ENCODE assay signal across 8 cellular contexts in genomic region chr4:153467154-153467896, GRCh38. TPM values are rescaled to one million over a fixed set of nuclear protein-coding genes. Genes with fewer than 3 reads are reported as not detected.
DNase-seq lines count a peak whose midpoint lies in the region; ATAC-seq, FAIRE-seq and TF ChIP-seq lines count a peak whose summit lies in the region.

No MANE protein-coding gene starts in this region.

- H3K9me3 ChIP-seq in endothelial cell of umbilical vein (replicated peaks; ENCODE audit: control insufficient read depth, insufficient read depth, low read length) (no peaks in the 10 kb centered on the region), muscle layer of colon (ENCODE audit: low read length) (no peaks in the 10 kb centered on the region), thyroid gland (no peaks in the 10 kb centered on the region)

- H3K79me2 ChIP-seq in endothelial cell of umbilical vein (ENCODE audit: control insufficient read depth, insufficient read depth, low read length): peaks cover 19% of the 10 kb centered on the region

- dilution Hi-C loops in endothelial cell of umbilical vein (cut with MboI; ENCODE audit: extremely low pct_ligation_motif_present, low sequenced_read_pairs): no loop called here

- peak overlapping the region; percentile 98 for H2AFZ ChIP-seq in endothelial cell of umbilical vein (ENCODE audit: low read depth, low read length)

- H3K27ac ChIP-seq in 22Rv1: peak overlapping the region; percentile 47
- no peak overlapping the region for H3K27ac ChIP-seq in endothelial cell of umbilical vein (ENCODE audit: insufficient read depth, low read depth, low read length)
- peak overlapping the region; percentile 90 for H3K27ac ChIP-seq in muscle layer of colon (ENCODE audit: low read depth, low read length)
- H3K27ac ChIP-seq in thyroid gland: peak overlapping the region; percentile 3 to 76 (median 75)

- CTCF ChIA-PET in endothelial cell of umbilical vein (lab: Charles Lee): interaction anchor here (1.0 to 4.5 kb wide), 10 partner anchors 8 to 260 kb away, joined by 3 to 19 read pairs (median 4); no protein-coding TSS in a partner anchor

- no peak for FAIRE-seq in endothelial cell of umbilical vein (lab: Jason Lieb, UNC)

- H3K4me3 ChIP-seq in endothelial cell of umbilical vein (replicated peaks in 1 of 3; ENCODE audit: insufficient read depth in 1 of 3, low read depth in 1 of 3, low read length in 3 of 3) (peak overlapping the region; percentile 83 to 93 (median 92)), muscle layer of colon (ENCODE audit: low read depth in 1 of 2, low read length in 2 of 2) (peak overlapping the region; percentile 80 to 94), thyroid gland (replicated peaks in 1 of 3) (peak overlapping the region; percentile 19 to 57 (median 31))

- DNase-seq in GM13976 (ENCODE audit: low spot score): peak; percentile 90
- peak; percentile 64 for DNase-seq in NCI-H1092 treated with DMSO at 0.1 percent for 48 hours (lab: John Stamatoyannopoulos, UW)
- peak; percentile 37 for DNase-seq in activated CD4-positive, alpha-beta T cell treated with anti-CD3 and anti-CD28 coated beads for 1 hour
- DNase-seq in endothelial cell of umbilical vein (ENCODE audit: low read depth, low spot score): peak; percentile 23
- peak; percentile 92 to 94 for DNase-seq in thyroid gland

- POLR2A ChIA-PET in endothelial cell of umbilical vein (lab: Charles Lee): interaction anchor here (1.7 kb wide), 2 partner anchors 64 to 121 kb away, joined by 3 to 4 read pairs; no protein-coding TSS in a partner anchor

- 1 to 4% methylated on average over 21 to 25 of the region's 28 CpGs for WGBS in thyroid gland, 2 donors

- no peaks in the 10 kb centered on the region for H3K36me3 ChIP-seq in endothelial cell of umbilical vein (ENCODE audit: control insufficient read depth in 2 of 2, extremely low read depth in 1 of 2, insufficient read depth in 2 of 2, low read length in 2 of 2)
- no peaks in the 10 kb centered on the region for H3K36me3 ChIP-seq in muscle layer of colon (ENCODE audit: insufficient read depth, low read length)
- no peaks in the 10 kb centered on the region for H3K36me3 ChIP-seq in thyroid gland

- peak overlapping the region; percentile 80 for H3K9ac ChIP-seq in endothelial cell of umbilical vein (replicated peaks; ENCODE audit: extremely low read depth, insufficient read depth, low read length)
- H3K9ac ChIP-seq in muscle layer of colon (ENCODE audit: low read length): peak overlapping the region; percentile 44

- BruUV-seq in endothelial cell of umbilical vein (replicated peaks; lab: Mats Ljungman, UMichigan): no TSS peak

- intact Hi-C loops in endothelial cell of umbilical vein (cut with micrococcal nuclease): loop anchor here (2.0 to 5.0 kb wide), 3 partner anchors 21 to 315 kb away; no protein-coding TSS in a partner anchor
- intact Hi-C loops in thyroid gland (cut with DNase I): loop anchor here (10.0 kb wide), 1 partner anchor 123 kb away; the partner anchor contains the start of gene MND1

- no peak for TF ChIP-seq POLR2A in endothelial cell of umbilical vein (IDR thresholded peaks at IDR 0.05; ENCODE audit: low read depth, low read length)
- peak in 1 of 2 donors; percentile 64 for TF ChIP-seq POLR2A in thyroid gland (IDR thresholded peaks at IDR 0.05)

- no peak for TF ChIP-seq CTCF in 22Rv1 (IDR thresholded peaks at IDR 0.05)
- TF ChIP-seq CTCF in GM13976 (IDR thresholded peaks at IDR 0.05; ENCODE audit: borderline replicate concordance, control extremely low read depth, extremely low read depth, insufficient read depth, missing control alignments): no peak
- no peak for TF ChIP-seq CTCF in endothelial cell of umbilical vein (IDR thresholded peaks at IDR 0.05; ENCODE audit: extremely low read depth in 1 of 2, insufficient read depth in 1 of 2, low read depth in 1 of 2, low read length in 2 of 2)
- TF ChIP-seq CTCF in thyroid gland (IDR thresholded peaks at IDR 0.05): no peak

- peak overlapping the region; percentile 62 for H3K4me2 ChIP-seq in endothelial cell of umbilical vein (ENCODE audit: insufficient read depth, low read length)

- ATAC-seq in HG02623 (IDR thresholded peaks at IDR 0.05; ENCODE audit: unreplicated experiment): peak; percentile 52

- no peaks in the 10 kb centered on the region for H3K27me3 ChIP-seq in endothelial cell of umbilical vein (ENCODE audit: control insufficient read depth in 2 of 2, insufficient read depth in 2 of 2, low read length in 2 of 2)
- H3K27me3 ChIP-seq in muscle layer of colon (ENCODE audit: control insufficient read depth in 1 of 2, insufficient read depth in 2 of 2, low read length in 2 of 2): no peaks in the 10 kb centered on the region
- no peaks in the 10 kb centered on the region for H3K27me3 ChIP-seq in thyroid gland

- no peaks in the 10 kb centered on the region for H3K9me1 ChIP-seq in endothelial cell of umbilical vein (replicated peaks; ENCODE audit: control insufficient read depth, extremely low read depth, insufficient read depth, low read length)

- in situ Hi-C loops in GM13976 (cut with MboI; ENCODE audit: low sequenced_read_pairs, unreplicated experiment): no loop called here

- peaks cover 28% of the 10 kb centered on the region for H3K4me1 ChIP-seq in endothelial cell of umbilical vein (ENCODE audit: control insufficient read depth, extremely low read depth, insufficient read depth, low read length)
- H3K4me1 ChIP-seq in muscle layer of colon (ENCODE audit: insufficient read depth, low read length): peaks cover 39% of the 10 kb centered on the region
- peaks cover 7 to 25% of the 10 kb centered on the region in 2 donors for H3K4me1 ChIP-seq in thyroid gland

- no peaks in the 10 kb centered on the region for H4K20me1 ChIP-seq in endothelial cell of umbilical vein (replicated peaks; ENCODE audit: control insufficient read depth, extremely low read depth, insufficient read depth, low read length)

TF ChIP-seq in endothelial cell of umbilical vein, 7 proteins besides CTCF, POLR2A, EP300 and RAD21:
- TF ChIP-seq JUN (IDR thresholded peaks at IDR 0.05; ENCODE audit: borderline replicate concordance, insufficient read depth, insufficient read length, low read depth) (no peak), EZH2 (IDR thresholded peaks at IDR 0.05; ENCODE audit: borderline replicate concordance, low read depth, low read length, severe bottlenecking) (no peak), GATA2 (IDR thresholded peaks at IDR 0.05; ENCODE audit: insufficient read depth, insufficient read length, low read depth, low read length) (no peak), MAX (IDR thresholded peaks at IDR 0.05; ENCODE audit: insufficient read depth, insufficient read length) (no peak), FOS (IDR thresholded peaks at IDR 0.05; ENCODE audit: borderline replicate concordance, insufficient read depth, low read length) (no peak), POLR2AphosphoS5 (IDR thresholded peaks at IDR 0.05; ENCODE audit: insufficient read depth, low read depth, low read length) (no peak), MYC (IDR thresholded peaks at IDR 0.05; ENCODE audit: low read depth, low read length) (no peak)

RNA-seq across cellular contexts. Expression of gene TMEM131L, which starts 1.2 kb away (rescaled TPM):
- total RNA-seq in endothelial cell of umbilical vein: 19.1 and 21.2 TPM in 2 replicates
- polyA plus RNA-seq in endothelial cell of umbilical vein: 7.2 and 7.7 TPM in 2 replicates
- 6.5 and 7.5 TPM in 2 replicates for polyA plus RNA-seq in endothelial cell of umbilical vein (2011; cell fraction: cytosol; rRNA removed)
- 24.8 and 29.1 TPM in 2 replicates for polyA plus RNA-seq in endothelial cell of umbilical vein (2011; cell fraction: nucleus; rRNA removed)
- 9.8 and 13.2 TPM in 2 replicates for polyA plus RNA-seq in endothelial cell of umbilical vein (2012)
- 22.1 and 25.4 TPM in 2 replicates for polyA minus RNA-seq in endothelial cell of umbilical vein
- polyA minus RNA-seq in endothelial cell of umbilical vein (2011; cell fraction: cytosol; rRNA and poly(A)+ RNA removed): 3.1 TPM
- polyA minus RNA-seq in endothelial cell of umbilical vein (2011; cell fraction: nucleus; rRNA and poly(A)+ RNA removed): 32.0 and 62.3 TPM in 2 replicates
- 10 to 100 TPM; 11.1 to 17.9 (median 16.4) TPM for total RNA-seq in thyroid gland

Comparison
In these comparisons a context has a peak if more than half of its experiments do, and no peak if none do; other contexts are left out.
1. DNase-seq: peak in every context shown above with its lines; median percentile 93 in thyroid gland; 90 in GM13976; 64 in NCI-H1092 treated with DMSO at 0.1 percent for 48 hours; 37 in activated CD4-positive, alpha-beta T cell treated with anti-CD3 and anti-CD28 coated beads for 1 hour; 23 in endothelial cell of umbilical vein.
2. H3K4me3 ChIP-seq: peak in every context shown above with its lines; median percentile 92 in endothelial cell of umbilical vein; 87 in muscle layer of colon; 31 in thyroid gland.